16 cellular contexts compared by ENCODE assay signal in genomic region chr1:117066367-117066766, GRCh38.
"Had no signal": no experiment of that assay in that cellular context is flagged by ENCODE, and none has a peak within 500 bp of the region (broad histone marks: within the 10 kb centered on the region; RNA-seq: fewer than 3 reads in every experiment).

No MANE protein-coding gene starts in this region.

- H3K9me3 Mint-ChIP-seq: effector memory CD8-positive, alpha-beta T cell; mesothelial cell of epicardium; naive thymus-derived CD8-positive, alpha-beta T cell; stimulated activated naive CD8-positive, alpha-beta T cell treated with anti-CD3 and anti-CD28 coated beads, Interleukin-15, amount 100 ng/mL, for 72 hours had no signal

- H3K4me3 Mint-ChIP-seq: effector memory CD8-positive, alpha-beta T cell; mesothelial cell of epicardium; naive thymus-derived CD8-positive, alpha-beta T cell; stimulated activated naive CD8-positive, alpha-beta T cell treated with anti-CD3 and anti-CD28 coated beads, Interleukin-15, amount 100 ng/mL, for 72 hours had no signal

- H3K27ac Mint-ChIP-seq: effector memory CD8-positive, alpha-beta T cell; mesothelial cell of epicardium; stimulated activated naive CD8-positive, alpha-beta T cell treated with anti-CD3 and anti-CD28 coated beads, Interleukin-15, amount 100 ng/mL, for 72 hours had no signal

- DNase-seq: cerebellar nuclear complex; cortex of kidney; effector memory CD8-positive, alpha-beta T cell; erythroblast; esophagus squamous epithelium; foreskin melanocyte; mesenchymal stem cell; naive thymus-derived CD8-positive, alpha-beta T cell; stimulated activated CD4-positive, alpha-beta T cell treated with anti-CD3 and anti-CD28 coated beads, Interleukin-12 subunit alpha, Interleukin-12 subunit beta, amount 100 ng/mL, for 4 hours; stimulated activated CD4-positive, alpha-beta T cell treated with anti-CD3 and anti-CD28 coated beads, Interleukin-1b, Interleukin-23, amount 100 ng/mL, for 48 hours; stimulated activated CD4-positive, alpha-beta T cell treated with anti-CD3 and anti-CD28 coated beads, Interleukin-4, amount 100 ng/mL, for 1 hour; stimulated activated CD8-positive, alpha-beta memory T cell treated with anti-CD3 and anti-CD28 coated beads, Interleukin-4, amount 100 ng/mL, for 48 hours; stimulated activated naive CD4-positive, alpha-beta T cell; stimulated activated naive CD8-positive, alpha-beta T cell treated with anti-CD3 and anti-CD28 coated beads, Interleukin-15, amount 100 ng/mL, for 72 hours; trophoblast cell had no signal

- H3K27me3 Mint-ChIP-seq: effector memory CD8-positive, alpha-beta T cell; naive thymus-derived CD8-positive, alpha-beta T cell; stimulated activated naive CD8-positive, alpha-beta T cell treated with anti-CD3 and anti-CD28 coated beads, Interleukin-15, amount 100 ng/mL, for 72 hours had no signal
